ENCODE assay signal across 8 cellular contexts in the genomic region with DNA sequence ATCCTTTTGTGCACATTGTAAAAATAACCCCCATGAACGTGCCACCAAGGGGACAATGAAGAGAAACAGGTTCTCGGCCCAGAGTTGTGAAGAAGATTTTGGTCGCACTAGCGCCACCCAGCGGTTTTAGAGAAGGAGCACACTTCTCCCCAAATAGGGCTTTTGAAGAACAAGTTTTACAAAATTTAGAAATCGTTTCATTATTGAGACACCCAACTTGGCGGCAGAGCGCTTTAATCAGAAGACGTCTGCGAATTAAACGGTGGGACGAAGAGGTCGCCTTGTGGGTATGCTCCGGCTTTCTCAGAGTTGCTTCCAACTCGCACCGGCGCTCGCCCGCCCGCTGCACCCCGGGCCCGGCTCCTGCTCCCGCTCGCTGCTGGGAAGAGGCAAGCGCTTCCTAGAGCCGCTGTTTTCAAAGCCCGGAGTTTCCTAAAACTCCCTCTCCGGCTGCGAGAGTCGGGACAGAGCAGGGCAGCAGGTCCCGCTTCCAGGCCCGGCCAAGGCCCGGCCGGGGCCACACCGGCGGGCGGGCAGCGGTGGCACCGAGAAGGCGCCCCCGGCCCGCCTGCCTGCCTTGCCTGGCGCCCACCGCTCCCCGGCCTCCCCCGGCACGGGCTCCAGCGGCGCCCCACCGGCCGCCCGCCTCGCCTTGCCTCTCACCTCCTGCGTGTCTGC. TPM values are rescaled to one million over a fixed set of nuclear protein-coding genes. Genes with fewer than 3 reads are reported as not detected.
A peak's percentile ranks its signal among the peaks of the same experiment; 100 is the strongest.
DNase-seq lines count a peak whose midpoint lies in the region; ATAC-seq and TF ChIP-seq lines count a peak whose summit lies in the region.

No MANE protein-coding gene starts in this region.

- no peaks in the 10 kb centered on the region for H4K20me1 ChIP-seq in MM.1S (ENCODE audit: insufficient read depth, low read length)
- H4K20me1 ChIP-seq in mammary epithelial cell (ENCODE audit: insufficient read depth, low read length), result no peaks in the 10 kb centered on the region

- no peak for ATAC-seq in activated CD8-positive, alpha-beta memory T cell treated with anti-CD3 and anti-CD28 coated beads, Interleukin-2, amount 10 ng/mL, durations not matched to agents 7 days and 5 days
- ATAC-seq in stimulated activated naive B cell treated with anti-CD40 and anti-IgM and Interleukin-4, amounts not matched to agents 10 μg/mL and 1 μg/mL and 100 μg/mL, for 72 hours (replicated peaks), result peak in 1 of 2 donors; percentile 20
- ATAC-seq in HG02642 (IDR thresholded peaks at IDR 0.05; ENCODE audit: poor library complexity, unreplicated experiment), result no peak

- peaks cover 84% of the 10 kb centered on the region for H3K27me3 Mint-ChIP-seq in activated CD8-positive, alpha-beta memory T cell treated with anti-CD3 and anti-CD28 coated beads, Interleukin-2, amount 10 ng/mL, durations not matched to agents 7 days and 5 days
- peaks cover 61 to 86% of the 10 kb centered on the region in 2 donors for H3K27me3 Mint-ChIP-seq in stimulated activated naive B cell treated with anti-CD40 and anti-IgM and Interleukin-4, amounts not matched to agents 10 μg/mL and 1 μg/mL and 100 μg/mL, for 72 hours

- H3K4me1 Mint-ChIP-seq in activated CD8-positive, alpha-beta memory T cell treated with anti-CD3 and anti-CD28 coated beads, Interleukin-2, amount 10 ng/mL, durations not matched to agents 7 days and 5 days, result peaks cover 13% of the 10 kb centered on the region
- H3K4me1 Mint-ChIP-seq in stimulated activated naive B cell treated with anti-CD40 and anti-IgM and Interleukin-4, amounts not matched to agents 10 μg/mL and 1 μg/mL and 100 μg/mL, for 72 hours, result peaks cover 12 to 38% of the 10 kb centered on the region in 2 donors

- H2AFZ ChIP-seq in MM.1S (ENCODE audit: low read length), result no peak overlapping the region
- H2AFZ ChIP-seq in mammary epithelial cell (ENCODE audit: low read depth, low read length), result peak overlapping the region; percentile 94

- BruUV-seq in mammary epithelial cell (replicated peaks; lab: Mats Ljungman, UMichigan), result no TSS peak

- peaks cover 10% of the 10 kb centered on the region for H3K36me3 Mint-ChIP-seq in activated CD8-positive, alpha-beta memory T cell treated with anti-CD3 and anti-CD28 coated beads, Interleukin-2, amount 10 ng/mL, durations not matched to agents 7 days and 5 days
- H3K36me3 Mint-ChIP-seq in stimulated activated naive B cell treated with anti-CD40 and anti-IgM and Interleukin-4, amounts not matched to agents 10 μg/mL and 1 μg/mL and 100 μg/mL, for 72 hours, result peaks cover 13 to 29% of the 10 kb centered on the region in 2 donors

- dilution Hi-C loops in mammary epithelial cell (cut with HindIII; ENCODE audit: low sequenced_read_pairs), result no loop called here

- peak overlapping the region; percentile 63 for H3K27ac Mint-ChIP-seq in activated CD8-positive, alpha-beta memory T cell treated with anti-CD3 and anti-CD28 coated beads, Interleukin-2, amount 10 ng/mL, durations not matched to agents 7 days and 5 days
- H3K27ac Mint-ChIP-seq in stimulated activated naive B cell treated with anti-CD40 and anti-IgM and Interleukin-4, amounts not matched to agents 10 μg/mL and 1 μg/mL and 100 μg/mL, for 72 hours, result peak overlapping the region; percentile 89

- intact Hi-C loops in mammary epithelial cell (cut with micrococcal nuclease), result loop anchor here (1.0 to 10.0 kb wide), 4 partner anchors 30 to 348 kb away; no protein-coding TSS in a partner anchor

- H3K27me3 ChIP-seq in MM.1S (replicated peaks; ENCODE audit: insufficient read depth, low read length) (no peaks in the 10 kb centered on the region), Peyer's patch (peaks cover 0 to 40% of the 10 kb centered on the region in 2 donors), mammary epithelial cell (ENCODE audit: insufficient read depth, low read length) (peaks cover 38% of the 10 kb centered on the region)

- H3K4me3 Mint-ChIP-seq in activated CD8-positive, alpha-beta memory T cell treated with anti-CD3 and anti-CD28 coated beads, Interleukin-2, amount 10 ng/mL, durations not matched to agents 7 days and 5 days, result peak overlapping the region; percentile 38
- peak overlapping the region; percentile 51 to 71 for H3K4me3 Mint-ChIP-seq in stimulated activated naive B cell treated with anti-CD40 and anti-IgM and Interleukin-4, amounts not matched to agents 10 μg/mL and 1 μg/mL and 100 μg/mL, for 72 hours

- WGBS in mammary epithelial cell (ENCODE audit: low coverage, missing lambda C conversion rate), result 4% methylated on average over 24 of the region's 54 CpGs

- TF ChIP-seq POLR2A in Peyer's patch (IDR thresholded peaks at IDR 0.05), result no peak

- H3K79me2 ChIP-seq in MM.1S (ENCODE audit: low read length), result peaks cover 13% of the 10 kb centered on the region
- H3K79me2 ChIP-seq in mammary epithelial cell (ENCODE audit: insufficient read depth, low read length), result no peaks in the 10 kb centered on the region

- CTCF ChIA-PET in activated CD8-positive, alpha-beta memory T cell treated with anti-CD3 and anti-CD28 coated beads, Interleukin-2, amount 10 ng/mL, durations not matched to agents 7 days and 5 days (lab: Charles Lee), result no interaction called here
- CTCF ChIA-PET in mammary epithelial cell (lab: Charles Lee; ENCODE audit: low non-redundant PET), result interaction anchor here (0.7 kb wide), 1 partner anchor 67 kb away, joined by 11 read pairs; no protein-coding TSS in a partner anchor

- H3K4me3 ChIP-seq in MM.1S (ENCODE audit: low read length) (peak overlapping the region; percentile 63), Peyer's patch (peak overlapping the region; percentile 15 to 70 (median 40)), mammary epithelial cell (replicated peaks in 1 of 3; ENCODE audit: insufficient read depth in 1 of 3, low read depth in 2 of 3, low read length in 3 of 3) (peak overlapping the region; percentile 54 to 84 (median 57))

- H3K4me2 ChIP-seq in MM.1S (ENCODE audit: low read depth, low read length), result peak overlapping the region; percentile 43; the same call in 1 of the 2 replicates
- H3K4me2 ChIP-seq in mammary epithelial cell (ENCODE audit: insufficient read depth, low read depth, low read length), result peak overlapping the region; percentile 97

- peaks cover 2% of the 10 kb centered on the region for H3K9me3 Mint-ChIP-seq in activated CD8-positive, alpha-beta memory T cell treated with anti-CD3 and anti-CD28 coated beads, Interleukin-2, amount 10 ng/mL, durations not matched to agents 7 days and 5 days (ENCODE audit: low read depth)
- H3K9me3 Mint-ChIP-seq in stimulated activated naive B cell treated with anti-CD40 and anti-IgM and Interleukin-4, amounts not matched to agents 10 μg/mL and 1 μg/mL and 100 μg/mL, for 72 hours, result peaks cover 4 to 12% of the 10 kb centered on the region in 2 donors

- TF ChIP-seq CTCF in MM.1S (IDR thresholded peaks at IDR 0.05; ENCODE audit: low read length), result peak; percentile 58
- TF ChIP-seq CTCF in Peyer's patch (IDR thresholded peaks at IDR 0.05), result peak in 4 of 6 experiments; percentile 41 to 85 (median 77)
- TF ChIP-seq CTCF in mammary epithelial cell (conservative IDR thresholded peaks at IDR 0.05 in 1 of 2, IDR thresholded peaks at IDR 0.05 in 1 of 2; ENCODE audit: extremely low read depth in 1 of 2, insufficient read depth in 1 of 2, low read depth in 1 of 2, low read length in 2 of 2), result peak; percentile 85 to 95

- H3K9me3 ChIP-seq in MM.1S (replicated peaks; ENCODE audit: insufficient read depth, low read length) (no peaks in the 10 kb centered on the region), Peyer's patch (peaks cover 0 to 7% (median 0%) of the 10 kb centered on the region in 4 donors), mammary epithelial cell (replicated peaks; ENCODE audit: insufficient read depth, low read length) (no peaks in the 10 kb centered on the region)

- H3K36me3 ChIP-seq in MM.1S (replicated peaks; ENCODE audit: insufficient read depth, low read length), result no peaks in the 10 kb centered on the region
- H3K36me3 ChIP-seq in Peyer's patch, result no peaks in the 10 kb centered on the region
- H3K36me3 ChIP-seq in mammary epithelial cell (ENCODE audit: insufficient read depth, low read length), result no peaks in the 10 kb centered on the region

- peaks cover 7% of the 10 kb centered on the region for H3F3A ChIP-seq in MM.1S (ENCODE audit: insufficient read depth, low read length)

- peak; percentile 50 for DNase-seq in activated CD8-positive, alpha-beta memory T cell treated with anti-CD3 and anti-CD28 coated beads, Interleukin-2, amount 10 ng/mL, durations not matched to agents 7 days and 5 days
- no peak for DNase-seq in activated CD8-positive, alpha-beta memory T cell treated with anti-CD3 and anti-CD28 coated beads for 24 hours
- peak; percentile 74 for DNase-seq in MM.1S
- peak in 2 of 3 donors; percentile 79 to 85 for DNase-seq in Peyer's patch
- peak; percentile 74 for DNase-seq in mammary epithelial cell
- DNase-seq in left kidney (ENCODE audit: low read depth, low spot score), result peak; percentile 94
- no peak for DNase-seq in stimulated activated naive B cell treated with anti-CD40 and anti-IgM and Interleukin-4, amounts not matched to agents 10 μg/mL and 1 μg/mL and 100 μg/mL, for 72 hours

- in situ Hi-C loops in mammary epithelial cell (cut with MboI; ENCODE audit: low sequenced_read_pairs in 2 of 2), result loop anchor here (10.0 kb wide), 2 partner anchors 350 to 360 kb away; no protein-coding TSS in a partner anchor

- H3K9me2 ChIP-seq in MM.1S (replicated peaks; ENCODE audit: insufficient read depth, low read length), result no peaks in the 10 kb centered on the region

- H3K4me1 ChIP-seq in MM.1S (ENCODE audit: low read length), result no peaks in the 10 kb centered on the region
- H3K4me1 ChIP-seq in Peyer's patch, result peaks cover 0 to 31% (median 0%) of the 10 kb centered on the region in 4 donors
- H3K4me1 ChIP-seq in mammary epithelial cell (ENCODE audit: insufficient read depth, low read length), result peaks cover 27% of the 10 kb centered on the region

- peak overlapping the region; percentile 75 for H3K27ac ChIP-seq in MM.1S (ENCODE audit: low read length)
- peak overlapping the region in 3 of 4 donors; percentile 83 to 96 (median 94) for H3K27ac ChIP-seq in Peyer's patch
- peak overlapping the region; percentile 49 for H3K27ac ChIP-seq in mammary epithelial cell (ENCODE audit: insufficient read depth, low read depth, low read length)

- H3K9ac ChIP-seq in MM.1S (ENCODE audit: low read length) (peak overlapping the region; percentile 71), mammary epithelial cell (ENCODE audit: insufficient read depth, low read length) (peak overlapping the region; percentile 49)

RNA-seq across cellular contexts. Expression of a gene that starts 0.7 kb away (rescaled TPM):
- total RNA-seq in activated CD8-positive, alpha-beta memory T cell treated with anti-CD3 and anti-CD28 coated beads, Interleukin-2, amount 10 ng/mL, durations not matched to agents 7 days and 5 days, result not detected
- total RNA-seq in Peyer's patch (10 to 100 TPM in 3 of 4 donors, 1 to 10 TPM in 1; 7.4 to 24.6 (median 21.4) TPM), mammary epithelial cell (under 1 TPM; 0.17 to 0.33 TPM)
- 0.09 TPM for polyA plus RNA-seq in mammary epithelial cell
- not detected for polyA minus RNA-seq in mammary epithelial cell

RNA-seq across cellular contexts. Expression of a gene that starts 1.1 kb away (rescaled TPM):
- total RNA-seq in activated CD8-positive, alpha-beta memory T cell treated with anti-CD3 and anti-CD28 coated beads, Interleukin-2, amount 10 ng/mL, durations not matched to agents 7 days and 5 days, result not detected
- total RNA-seq in Peyer's patch (10 to 100 TPM in 1 of 4 donors, 1 to 10 TPM in 2, not detected in 1; 1.8 to 12.7 (median 3.6) TPM), mammary epithelial cell (not detected)
- polyA plus RNA-seq in mammary epithelial cell, result not detected
- not detected for polyA minus RNA-seq in mammary epithelial cell

Comparison
In these comparisons a context has a peak if more than half of its experiments do, and no peak if none do; other contexts are left out.
1. DNase-seq: peak in activated CD8-positive, alpha-beta memory T cell treated with anti-CD3 and anti-CD28 coated beads, Interleukin-2, amount 10 ng/mL, durations not matched to agents 7 days and 5 days (single experiment), MM.1S (single experiment), Peyer's patch (2 of 3), mammary epithelial cell (single experiment) and left kidney (single experiment); none in activated CD8-positive, alpha-beta memory T cell treated with anti-CD3 and anti-CD28 coated beads for 24 hours (single experiment) and stimulated activated naive B cell treated with anti-CD40 and anti-IgM and Interleukin-4, amounts not matched to agents 10 μg/mL and 1 μg/mL and 100 μg/mL, for 72 hours (single experiment).
2. RNA of a gene that starts 0.7 kb away (total RNA-seq): 7.4 to 24.6 TPM in Peyer's patch; 0.17 to 0.33 TPM in mammary epithelial cell and not detected in activated CD8-positive, alpha-beta memory T cell treated with anti-CD3 and anti-CD28 coated beads, Interleukin-2, amount 10 ng/mL, durations not matched to agents 7 days and 5 days; every median in the first group is over 4 times any median in the second.
3. Peak in every context shown above with its lines, with median percentiles within 50 percentile points of each other: H3K27ac ChIP-seq, H3K4me3 ChIP-seq and CTCF ChIP-seq.